ENCODE assay signal across 1 cellular context in genomic region chr3:71902258-71903128, GRCh38.
TF ChIP-seq lines count a peak whose summit lies in the region.

No MANE protein-coding gene starts in this region.

TF ChIP-seq in GM23338, 12 proteins besides CTCF, POLR2A, EP300 and RAD21 (continued from another document):
- TF ChIP-seq REST (IDR thresholded peaks at IDR 0.05; ENCODE audit: unreplicated experiment): no peak
- no peak for TF ChIP-seq ZNF331 (CRISPR knock-in tag; IDR thresholded peaks at IDR 0.05; ENCODE audit: low read depth)
- no peak for TF ChIP-seq JUNB (IDR thresholded peaks at IDR 0.05; ENCODE audit: unreplicated experiment)
- TF ChIP-seq ZNF114 (CRISPR knock-in tag; IDR thresholded peaks at IDR 0.05): no peak
TF ChIP-seq in GM23338: peak in this region for 0.
